In the genomic region with DNA sequence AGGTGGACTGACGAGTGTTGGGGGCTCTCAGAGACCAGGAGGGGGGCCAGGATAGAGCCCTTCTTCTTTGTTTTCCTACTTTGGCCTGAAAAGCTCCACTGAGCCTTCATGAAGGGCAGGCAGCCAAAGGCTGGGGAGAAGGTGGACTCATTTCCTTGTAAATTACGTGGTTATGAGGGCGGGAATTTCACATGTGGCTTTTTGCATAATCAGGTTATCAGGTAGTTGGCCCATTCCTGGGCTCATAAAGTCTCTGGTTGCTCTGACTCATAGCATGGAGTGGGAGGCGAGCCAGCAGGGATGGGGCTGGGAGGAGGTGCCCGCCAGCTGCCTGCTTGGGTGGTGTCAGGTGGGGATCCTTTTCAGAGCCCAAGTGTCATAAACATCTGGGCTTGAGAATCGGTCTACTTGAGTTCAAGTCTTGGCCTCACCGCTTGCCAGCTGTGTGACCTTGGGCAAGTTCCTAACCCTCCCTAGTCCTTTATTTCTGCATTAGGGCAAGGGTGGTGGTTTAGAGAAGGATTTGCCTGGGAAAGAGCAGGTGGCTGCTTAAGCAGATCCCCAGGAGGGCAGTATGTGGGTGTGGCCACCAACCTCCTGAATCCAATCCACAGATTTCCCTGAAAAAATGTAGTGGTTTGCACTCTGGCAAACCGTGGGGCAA, we compare ENCODE assay signal across 8 cellular contexts.
A peak's percentile ranks its signal among the peaks of the same experiment; 100 is the strongest.
DNase-seq lines count a peak whose midpoint lies in the region; ATAC-seq and TF ChIP-seq lines count a peak whose summit lies in the region.

No MANE protein-coding gene starts in this region.

- ATAC-seq in GM19463 (IDR thresholded peaks at IDR 0.05; ENCODE audit: unreplicated experiment) = no peak
- no peak for ATAC-seq in GM21576 (IDR thresholded peaks at IDR 0.05; ENCODE audit: unreplicated experiment)

- DNase-seq in AG09309 (ENCODE audit: low read depth) (peak; percentile 97), WERI-Rb-1 (peak; percentile 44), kidney glomerular epithelial cell (lab: John Stamatoyannopoulos, UW) (peak; percentile 83), GM13976 (ENCODE audit: low spot score) (no peak)
- no peak for DNase-seq in activated CD4-positive, CD25-positive, alpha-beta regulatory T cell treated with anti-CD3 and anti-CD28 coated beads, Interleukin-2, amount 50 U/mL, for 72 hours

- H3K4me1 ChIP-seq in HUES6 (ENCODE audit: control insufficient read depth, insufficient read depth, low read length) = peaks cover 30% of the 10 kb centered on the region

- TF ChIP-seq CTCF in AG09309 (IDR thresholded peaks at IDR 0.05; ENCODE audit: control insufficient read depth, insufficient read depth, low read depth, low read length, missing control alignments) = no peak
- TF ChIP-seq CTCF in WERI-Rb-1 (IDR thresholded peaks at IDR 0.05; ENCODE audit: low read depth, low read length) = no peak
- no peak for TF ChIP-seq CTCF in GM13976 (IDR thresholded peaks at IDR 0.05; ENCODE audit: borderline replicate concordance, control extremely low read depth, extremely low read depth, insufficient read depth, missing control alignments)

- no peaks in the 10 kb centered on the region for H3K27me3 ChIP-seq in HUES6 (ENCODE audit: control insufficient read depth, insufficient read depth, low read length)
- H3K27me3 ChIP-seq in WERI-Rb-1 (ENCODE audit: insufficient read depth, low read depth, severe bottlenecking) = no peaks in the 10 kb centered on the region

- H3K36me3 ChIP-seq in HUES6 (ENCODE audit: control insufficient read depth, insufficient read depth, low read length) = no peaks in the 10 kb centered on the region
- H3K36me3 ChIP-seq in WERI-Rb-1 = no peaks in the 10 kb centered on the region

- in situ Hi-C loops in GM13976 (cut with MboI; ENCODE audit: low sequenced_read_pairs, unreplicated experiment) = no loop called here

- H3K9me3 ChIP-seq in HUES6 (ENCODE audit: control insufficient read depth, insufficient read depth, low read depth, low read length) (peaks cover 6% of the 10 kb centered on the region; the same call in 1 of the 2 replicates), WERI-Rb-1 (ENCODE audit: severe bottlenecking) (no peaks in the 10 kb centered on the region)

- peak overlapping the region; percentile 40 for H3K9ac ChIP-seq in HUES6 (ENCODE audit: low read length)

- no peak overlapping the region for H3K27ac ChIP-seq in HUES6 (ENCODE audit: low read depth, low read length)
- H3K27ac ChIP-seq in WERI-Rb-1 = no peak overlapping the region

- no peak overlapping the region for H3K4me3 ChIP-seq in AG09309 (ENCODE audit: control insufficient read depth, low read depth, low read length)
- no peak overlapping the region for H3K4me3 ChIP-seq in HUES6 (ENCODE audit: low read depth, low read length)
- no peak overlapping the region for H3K4me3 ChIP-seq in WERI-Rb-1 (ENCODE audit: low read depth, low read length)

Comparison
In these comparisons a context has a peak if more than half of its experiments do, and no peak if none do; other contexts are left out.
1. DNase-seq: peak in AG09309 (single experiment), WERI-Rb-1 (single experiment) and kidney glomerular epithelial cell (single experiment); none in activated CD4-positive, CD25-positive, alpha-beta regulatory T cell treated with anti-CD3 and anti-CD28 coated beads, Interleukin-2, amount 50 U/mL, for 72 hours (single experiment) and GM13976 (single experiment).